In genomic region chr13:33908111-33908510, GRCh38 we compare ENCODE assay signal across 25 cellular contexts.
"Had no signal": no experiment of that assay in that cellular context is flagged by ENCODE, and none has a peak within 500 bp of the region (broad histone marks: within the 10 kb centered on the region; RNA-seq: fewer than 3 reads in every experiment).

No MANE protein-coding gene starts in this region.

- DNase-seq: colonic mucosa; cortex of kidney; dermis blood vessel endothelial cell; effector CD4-positive, alpha-beta T cell; effector CD8-positive, alpha-beta T cell; effector memory CD4-positive, alpha-beta T cell; effector memory CD8-positive, alpha-beta T cell; endodermal cell; erythroblast; esophagus squamous epithelium; foreskin fibroblast; foreskin keratinocyte; foreskin melanocyte; gastrocnemius medialis; glutamatergic neuron; head of caudate nucleus; heart left ventricle; heart right ventricle; hippocampal formation had no signal

- H3K4me3 ChIP-seq: colonic mucosa, coronary artery, dorsolateral prefrontal cortex, esophagus muscularis mucosa, esophagus squamous epithelium, gastrocnemius medialis, gastroesophageal sphincter, heart left ventricle, heart right ventricle, hepatocyte had no signal

- ATAC-seq: effector memory CD8-positive, alpha-beta T cell; esophagus mucosa; foreskin keratinocyte; gastrocnemius medialis; gastroesophageal sphincter; heart left ventricle; heart right ventricle had no signal
